8 cellular contexts compared by ENCODE assay signal in the genomic region with DNA sequence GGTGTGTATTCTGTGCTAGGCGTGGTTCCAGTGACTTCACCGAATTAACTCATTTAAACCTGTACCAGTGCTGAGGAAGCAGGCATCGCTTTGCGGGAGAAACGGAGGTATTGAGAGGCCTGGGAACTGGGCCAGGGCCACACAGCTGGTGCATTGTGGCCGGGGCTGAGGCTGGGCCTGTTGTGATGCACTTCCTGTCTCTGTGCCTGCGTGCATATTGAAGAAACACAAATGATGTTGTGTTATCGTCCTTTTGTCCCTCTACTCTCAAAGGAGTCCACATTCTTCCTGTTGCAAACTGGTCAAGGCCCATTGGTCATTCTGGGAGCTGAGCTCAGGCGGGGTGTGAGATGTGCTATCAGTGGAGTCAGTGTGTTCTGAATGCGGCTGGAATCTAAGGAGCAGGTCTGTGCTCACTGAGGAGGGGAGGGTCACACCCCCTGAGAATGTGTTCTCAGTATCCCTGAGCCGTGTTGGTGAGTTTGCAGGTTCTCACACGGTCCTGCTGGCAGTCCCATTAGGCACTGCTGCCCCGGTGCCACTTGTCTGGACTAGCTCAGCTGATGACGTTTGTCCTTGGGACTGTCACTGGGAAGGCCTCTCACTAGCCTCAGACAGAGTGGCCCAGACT.
DNase-seq lines count a peak whose midpoint lies in the region; ATAC-seq and TF ChIP-seq lines count a peak whose summit lies in the region.

No MANE protein-coding gene starts in this region.

- H3K4me1 ChIP-seq in SJCRH30: peaks cover 17% of the 10 kb centered on the region; the same call in 1 of the 2 replicates

- no peaks in the 10 kb centered on the region for H3K27me3 Mint-ChIP-seq in CD4-positive, alpha-beta T cell
- H3K27me3 Mint-ChIP-seq in mesothelial cell of epicardium (ENCODE audit: low read depth): no peaks in the 10 kb centered on the region

- H3K36me3 Mint-ChIP-seq in CD4-positive, alpha-beta T cell (ENCODE audit: low read depth): peaks cover 46% of the 10 kb centered on the region
- H3K36me3 Mint-ChIP-seq in mesothelial cell of epicardium: peaks cover 4% of the 10 kb centered on the region

- peak; percentile 32 to 79 (median 53) for DNase-seq in CD4-positive, alpha-beta T cell
- DNase-seq in SJCRH30 (peak; percentile 48 to 66), choroid plexus epithelial cell (ENCODE audit: low read depth) (peak; percentile 88), mesothelial cell of epicardium (ENCODE audit: low spot score in 2 of 2, unreplicated experiment in 2 of 2) (no peak), ureter (ENCODE audit: low spot score) (peak; percentile 71), epidermal melanocyte (ENCODE audit: insufficient read length, low spot score) (no peak), OCI-M1 (lab: John Stamatoyannopoulos, UW) (no peak)

- H3K27ac ChIP-seq in CD4-positive, alpha-beta T cell (ENCODE audit: low read depth, low read length): peak overlapping the region; percentile 47
- no peak overlapping the region for H3K27ac ChIP-seq in SJCRH30

- peaks cover 2% of the 10 kb centered on the region for H3K9me3 Mint-ChIP-seq in CD4-positive, alpha-beta T cell
- H3K9me3 Mint-ChIP-seq in mesothelial cell of epicardium: no peaks in the 10 kb centered on the region

- intact Hi-C loops in CD4-positive, alpha-beta T cell (cut with DNase I, micrococcal nuclease): loop anchor here in 1 of 2 experiments (1.0 kb wide), 2 partner anchors 12 to 23 kb away; no protein-coding TSS in a partner anchor

- H3K4me3 ChIP-seq in SJCRH30 (no peak overlapping the region), choroid plexus epithelial cell (ENCODE audit: low read depth, low read length) (no peak overlapping the region)

- no peaks in the 10 kb centered on the region for H3K9me3 ChIP-seq in CD4-positive, alpha-beta T cell (ENCODE audit: control insufficient read depth, low read length)
- H3K9me3 ChIP-seq in SJCRH30 (replicated peaks): no peaks in the 10 kb centered on the region

- TF ChIP-seq CTCF in CD4-positive, alpha-beta T cell (IDR thresholded peaks at IDR 0.05): no peak
- TF ChIP-seq CTCF in choroid plexus epithelial cell (conservative IDR thresholded peaks at IDR 0.05; ENCODE audit: low read depth, low read length): no peak
- no peak for TF ChIP-seq CTCF in mesothelial cell of epicardium (IDR thresholded peaks at IDR 0.05; ENCODE audit: unreplicated experiment)

- peak overlapping the region; percentile 91 for H3K27ac Mint-ChIP-seq in CD4-positive, alpha-beta T cell
- peak overlapping the region; percentile 88 for H3K27ac Mint-ChIP-seq in mesothelial cell of epicardium

- peaks cover 85% of the 10 kb centered on the region for H3K4me1 Mint-ChIP-seq in CD4-positive, alpha-beta T cell (ENCODE audit: low read depth)
- H3K4me1 Mint-ChIP-seq in mesothelial cell of epicardium: peaks cover 15% of the 10 kb centered on the region

- peak; percentile 86 for ATAC-seq in CD4-positive, alpha-beta T cell (ENCODE audit: poor library complexity)
- ATAC-seq in GM21825 (IDR thresholded peaks at IDR 0.05; ENCODE audit: unreplicated experiment): peak; percentile 55

- peaks cover 6% of the 10 kb centered on the region for H3K36me3 ChIP-seq in SJCRH30

- peak overlapping the region; percentile 76 for H3K4me3 Mint-ChIP-seq in CD4-positive, alpha-beta T cell
- no peak overlapping the region for H3K4me3 Mint-ChIP-seq in mesothelial cell of epicardium

- POLR2A ChIA-PET in CD4-positive, alpha-beta T cell (lab: Charles Lee): interaction anchor here (0.7 to 2.5 kb wide), 5 partner anchors 10 to 462 kb away, joined by 3 to 20 read pairs (median 4); no protein-coding TSS in a partner anchor

- CTCF ChIA-PET in CD4-positive, alpha-beta T cell (lab: Charles Lee): interaction anchor here (1.0 kb wide), 1 partner anchor 12 kb away, joined by 4 read pairs; no protein-coding TSS in a partner anchor

- no peaks in the 10 kb centered on the region for H3K27me3 ChIP-seq in CD4-positive, alpha-beta T cell (ENCODE audit: control insufficient read depth, insufficient read depth, low read length)
- H3K27me3 ChIP-seq in SJCRH30: no peaks in the 10 kb centered on the region

Comparison
In these comparisons a context has a peak if more than half of its experiments do, and no peak if none do; other contexts are left out.
1. DNase-seq: peak in CD4-positive, alpha-beta T cell (10 of 10), SJCRH30 (2 of 2), choroid plexus epithelial cell (single experiment) and ureter (single experiment); none in mesothelial cell of epicardium (0 of 2), epidermal melanocyte (single experiment) and OCI-M1 (single experiment).